8 cellular contexts compared by ENCODE assay signal in genomic region chr15:45166792-45167630, GRCh38. TPM values are rescaled to one million over a fixed set of nuclear protein-coding genes. Genes with fewer than 3 reads are reported as not detected.
DNase-seq lines count a peak whose midpoint lies in the region; ATAC-seq and TF ChIP-seq lines count a peak whose summit lies in the region.

No MANE protein-coding gene starts in this region.

- peaks cover 10% of the 10 kb centered on the region for H3K4me1 Mint-ChIP-seq in activated naive CD4-positive, alpha-beta T cell treated with anti-CD3 and anti-CD28 coated beads for 36 hours (ENCODE audit: low read depth)

- no peaks in the 10 kb centered on the region; the same call in 1 of the 2 replicates for H3K36me3 ChIP-seq in SJCRH30
- no peaks in the 10 kb centered on the region for H3K36me3 ChIP-seq in testis (ENCODE audit: low read depth, missing control alignments)

- no peaks in the 10 kb centered on the region for H3K36me3 Mint-ChIP-seq in activated naive CD4-positive, alpha-beta T cell treated with anti-CD3 and anti-CD28 coated beads for 36 hours (ENCODE audit: low read depth)

- TF ChIP-seq CTCF in LNCAP (IDR thresholded peaks at IDR 0.05), result peak; percentile 56
- no peak for TF ChIP-seq CTCF in omental fat pad (IDR thresholded peaks at IDR 0.05)
- peak; percentile 43 to 48 (median 45) for TF ChIP-seq CTCF in testis (IDR thresholded peaks at IDR 0.05)

- WGBS in testis, 2 donors, result 0% methylated on average over 12 to 72 of the region's 84 CpGs

- H3K4me3 ChIP-seq in SJCRH30 (peak overlapping the region; percentile 65), testis (peak overlapping the region; percentile 82 to 89)

- no peaks in the 10 kb centered on the region for H3K9me3 ChIP-seq in SJCRH30 (replicated peaks)
- H3K9me3 ChIP-seq in testis, result no peaks in the 10 kb centered on the region

- CTCF ChIA-PET in activated naive CD4-positive, alpha-beta T cell treated with anti-CD3 and anti-CD28 coated beads for 36 hours (lab: Charles Lee), result interaction anchor here (0.5 to 5.1 kb wide), 13 partner anchors 10 to 238 kb away, joined by 3 to 32 read pairs (median 4); partner anchors contain the start of gene SHF

- intact Hi-C loops in activated naive CD4-positive, alpha-beta T cell treated with anti-CD3 and anti-CD28 coated beads for 36 hours (cut with micrococcal nuclease), result loop anchor here (1.0 to 2.0 kb wide), 4 partner anchors 21 to 235 kb away; a partner anchor contains a TSS
- intact Hi-C loops in testis (cut with DNase I; ENCODE audit: low total_unique reads), result no loop called here

- H3K27ac ChIP-seq in SJCRH30, result peak overlapping the region; percentile 79
- peak overlapping the region; percentile 89 to 98 for H3K27ac ChIP-seq in testis

- TF ChIP-seq POLR2A in testis (IDR thresholded peaks at IDR 0.05), result no peak

- peak overlapping the region; percentile 69 for H3K4me3 Mint-ChIP-seq in activated naive CD4-positive, alpha-beta T cell treated with anti-CD3 and anti-CD28 coated beads for 36 hours

- H3K27me3 Mint-ChIP-seq in activated naive CD4-positive, alpha-beta T cell treated with anti-CD3 and anti-CD28 coated beads for 36 hours (ENCODE audit: low read depth), result no peaks in the 10 kb centered on the region

- peak overlapping the region; percentile 66 for H3K27ac Mint-ChIP-seq in activated naive CD4-positive, alpha-beta T cell treated with anti-CD3 and anti-CD28 coated beads for 36 hours

- H3K27me3 ChIP-seq in SJCRH30 (no peaks in the 10 kb centered on the region), testis (no peaks in the 10 kb centered on the region)

- H3K4me1 ChIP-seq in SJCRH30 (peaks cover 5% of the 10 kb centered on the region), testis (peaks cover 19% of the 10 kb centered on the region)

- no peaks in the 10 kb centered on the region for H3K9me3 Mint-ChIP-seq in activated naive CD4-positive, alpha-beta T cell treated with anti-CD3 and anti-CD28 coated beads for 36 hours

- ATAC-seq in omental fat pad (ENCODE audit: low FRiP score), result peak; percentile 82

- DNase-seq in GDM1 (lab: John Stamatoyannopoulos, UW), result peak; percentile 82
- DNase-seq in H4 (ENCODE audit: low spot score), result peak; percentile 80
- DNase-seq in SJCRH30, result peak; percentile 95 to 96
- DNase-seq in activated naive CD4-positive, alpha-beta T cell treated with anti-CD3 and anti-CD28 coated beads for 36 hours, result peak; percentile 89
- DNase-seq in glomerular endothelial cell (ENCODE audit: extremely low read depth, low read depth, low spot score), result peak; percentile 29
- DNase-seq in omental fat pad (ENCODE audit: low spot score), result peak; percentile 46
- peak; percentile 85 for DNase-seq in testis

RNA-seq across cellular contexts. Expression of gene SHF, which starts 20.8 kb away (rescaled TPM):
- 2.7 and 5.1 TPM in 2 replicates for total RNA-seq in H4 (2014; rRNA removed; shearing (Covaris generic))
- 22.1 and 22.9 TPM in 2 replicates for total RNA-seq in SJCRH30 (2014; rRNA removed; shearing (Covaris generic))
- 1 to 10 TPM; 2.3 to 3.3 TPM for total RNA-seq in activated naive CD4-positive, alpha-beta T cell treated with anti-CD3 and anti-CD28 coated beads for 36 hours
- 1.9 and 2.8 TPM in 2 replicates for total RNA-seq in glomerular endothelial cell
- total RNA-seq in omental fat pad, result 10 to 100 TPM in 1 of 4 donors, 1 to 10 TPM in 3; 1.9 to 10.5 (median 3.7) TPM
- 10 to 100 TPM in 1 of 2 donors, 1 to 10 TPM in 1; 9.3 to 12.7 TPM for total RNA-seq in testis
- polyA plus RNA-seq in testis (ENCODE audit: insufficient read depth, low read depth, low replicate concordance), result 13.2 TPM

RNA-seq across cellular contexts. Expression of gene DUOX1, which starts 37.2 kb away (rescaled TPM):
- total RNA-seq in H4 (2014; rRNA removed; shearing (Covaris generic)), result not detected in 2 replicates
- not detected in 2 replicates for total RNA-seq in SJCRH30 (2014; rRNA removed; shearing (Covaris generic))
- total RNA-seq in activated naive CD4-positive, alpha-beta T cell treated with anti-CD3 and anti-CD28 coated beads for 36 hours, result under 1 TPM; 0.17 TPM
- total RNA-seq in glomerular endothelial cell (not detected in 2 replicates), omental fat pad (1 to 10 TPM; 1.4 to 6.9 (median 2.0) TPM), testis (1 to 10 TPM; 5.3 to 5.7 TPM)
- polyA plus RNA-seq in testis (ENCODE audit: insufficient read depth, low read depth, low replicate concordance), result 2.8 TPM

RNA-seq across cellular contexts. Expression of gene DUOXA1, which starts 37.3 kb away (rescaled TPM):
- not detected in 2 replicates for total RNA-seq in H4 (2014; rRNA removed; shearing (Covaris generic))
- 0.04 TPM in 1 of 2 replicates, not detected in the other for total RNA-seq in SJCRH30 (2014; rRNA removed; shearing (Covaris generic))
- total RNA-seq in activated naive CD4-positive, alpha-beta T cell treated with anti-CD3 and anti-CD28 coated beads for 36 hours, result not detected
- not detected in 2 replicates for total RNA-seq in glomerular endothelial cell
- 1 to 10 TPM in 3 of 4 donors, under 1 TPM in 1; 0.95 to 1.9 (median 1.4) TPM for total RNA-seq in omental fat pad
- under 1 TPM; 0.31 to 0.94 TPM for total RNA-seq in testis
- polyA plus RNA-seq in testis (ENCODE audit: insufficient read depth, low read depth, low replicate concordance), result 1.0 TPM

RNA-seq across cellular contexts. Expression of gene DUOXA2, which starts 52.9 kb away (rescaled TPM):
- not detected in 2 replicates for total RNA-seq in H4 (2014; rRNA removed; shearing (Covaris generic))
- total RNA-seq in SJCRH30 (2014; rRNA removed; shearing (Covaris generic)), result not detected in 2 replicates
- total RNA-seq in activated naive CD4-positive, alpha-beta T cell treated with anti-CD3 and anti-CD28 coated beads for 36 hours, result not detected
- not detected in 2 replicates for total RNA-seq in glomerular endothelial cell
- not detected for total RNA-seq in omental fat pad
- under 1 TPM; 0.31 to 0.39 TPM for total RNA-seq in testis
- polyA plus RNA-seq in testis (ENCODE audit: insufficient read depth, low read depth, low replicate concordance), result 0.36 TPM

RNA-seq across cellular contexts. Expression of gene DUOX2, which starts 53.0 kb away (rescaled TPM):
- total RNA-seq in H4 (2014; rRNA removed; shearing (Covaris generic)), result 0.04 TPM in 1 of 2 replicates, not detected in the other
- not detected in 2 replicates for total RNA-seq in SJCRH30 (2014; rRNA removed; shearing (Covaris generic))
- total RNA-seq in activated naive CD4-positive, alpha-beta T cell treated with anti-CD3 and anti-CD28 coated beads for 36 hours, result not detected
- total RNA-seq in glomerular endothelial cell, result not detected in 2 replicates
- total RNA-seq in omental fat pad, result under 1 TPM in 3 of 4 donors, not detected in 1; 0.13 to 0.65 (median 0.47) TPM
- total RNA-seq in testis, result 1 to 10 TPM; 1.2 to 4.8 TPM
- polyA plus RNA-seq in testis (ENCODE audit: insufficient read depth, low read depth, low replicate concordance), result 2.6 TPM

Comparison
In these comparisons a context has a peak if more than half of its experiments do, and no peak if none do; other contexts are left out.
1. Peak in every context shown above with its lines: DNase-seq, ATAC-seq, H3K4me3 ChIP-seq and H3K27ac ChIP-seq.
2. DNase-seq: peak in every context shown above with its lines; median percentile 96 in SJCRH30; 89 in activated naive CD4-positive, alpha-beta T cell treated with anti-CD3 and anti-CD28 coated beads for 36 hours; 85 in testis; 82 in GDM1; 80 in H4; 46 in omental fat pad; 29 in glomerular endothelial cell.
3. CTCF ChIP-seq: peak in LNCAP (single experiment) and testis (3 of 3); none in omental fat pad (0 of 3).